ENCODE assay signal across 10 cellular contexts in genomic region chr3:25021816-25022215, GRCh38.
A peak's percentile ranks its signal among the peaks of the same experiment; 100 is the strongest.
DNase-seq lines count a peak whose midpoint lies in the region; ATAC-seq and TF ChIP-seq lines count a peak whose summit lies in the region.
"Had no signal": no experiment of that assay in that cellular context is flagged by ENCODE, and none has a peak within 500 bp of the region (broad histone marks: within the 10 kb centered on the region; RNA-seq: fewer than 3 reads in every experiment).

No MANE protein-coding gene starts in this region.

- H3K27ac ChIP-seq in OCI-LY1 (ENCODE audit: low read depth, low read length, poor library complexity, severe bottlenecking) (no peak overlapping the region), esophagus squamous epithelium (no peak overlapping the region)

- no peak for TF ChIP-seq POLR2A in esophagus squamous epithelium (IDR thresholded peaks at IDR 0.05)

- H3K4me2 ChIP-seq in OCI-LY1 (ENCODE audit: low read length), result no peak overlapping the region

- H3K9me2 ChIP-seq in OCI-LY1 (ENCODE audit: low read depth, low read length), result no peaks in the 10 kb centered on the region

- H3K4me3 ChIP-seq in Caco-2 (ENCODE audit: low read depth, low read length) (no peak overlapping the region), OCI-LY1 (ENCODE audit: low read depth, low read length, poor library complexity, severe bottlenecking) (no peak overlapping the region), esophagus squamous epithelium (no peak overlapping the region)

- intact Hi-C loops in Caco-2 (cut with micrococcal nuclease; ENCODE audit: unreplicated experiment), result loop anchor here (1.0 kb wide), 1 partner anchor 572 kb away; no protein-coding TSS in a partner anchor
- intact Hi-C loops in esophagus squamous epithelium (cut with DNase I), result no loop called here

- TF ChIP-seq CTCF in Caco-2 (IDR thresholded peaks at IDR 0.05; ENCODE audit: insufficient read depth in 1 of 2, low read depth in 1 of 2, low read length in 1 of 2, severe bottlenecking in 1 of 2, unreplicated experiment in 1 of 2) (peak; percentile 47 to 76), OCI-LY1 (IDR thresholded peaks at IDR 0.05; ENCODE audit: low read length) (peak; percentile 22; the same call in 1 of the 2 replicates), esophagus squamous epithelium (IDR thresholded peaks at IDR 0.05) (peak in 4 of 6 experiments; percentile 44 to 60 (median 53)), nephron progenitor cell (IDR thresholded peaks at IDR 0.05) (peak; percentile 12)

- H3K9me3 ChIP-seq in Caco-2, result no peaks in the 10 kb centered on the region
- no peaks in the 10 kb centered on the region for H3K9me3 ChIP-seq in OCI-LY1 (ENCODE audit: low read length)
- H3K9me3 ChIP-seq in esophagus squamous epithelium, result no peaks in the 10 kb centered on the region

- H3K4me1 ChIP-seq in Caco-2 (no peaks in the 10 kb centered on the region), OCI-LY1 (ENCODE audit: insufficient read depth, low read length, severe bottlenecking) (no peaks in the 10 kb centered on the region), esophagus squamous epithelium (no peaks in the 10 kb centered on the region)

- no peaks in the 10 kb centered on the region for H3K4me1 Mint-ChIP-seq in Caco-2 (ENCODE audit: low read depth, unreplicated experiment)
- peaks cover 7% of the 10 kb centered on the region for H3K4me1 Mint-ChIP-seq in nephron progenitor cell
- H3K4me1 Mint-ChIP-seq in activated T-cell treated with anti-CD3 and anti-CD28 coated beads, Interleukin-2, amount 50 U/mL, for 4 hours (ENCODE audit: low read depth), result no peaks in the 10 kb centered on the region

- WGBS in esophagus squamous epithelium, 2 donors, result 73 to 79% methylated on average over 3 of the region's 3 CpGs

- H3K9ac ChIP-seq in OCI-LY1 (ENCODE audit: low read length), result no peak overlapping the region

- H3K9me3 Mint-ChIP-seq in Caco-2 (ENCODE audit: unreplicated experiment) (no peaks in the 10 kb centered on the region), nephron progenitor cell (peaks cover 8% of the 10 kb centered on the region)
- no peaks in the 10 kb centered on the region for H3K9me3 Mint-ChIP-seq in activated T-cell treated with anti-CD3 and anti-CD28 coated beads, Interleukin-2, amount 50 U/mL, for 4 hours

- no peaks in the 10 kb centered on the region for H4K20me1 ChIP-seq in OCI-LY1 (ENCODE audit: insufficient read depth, low read length)

- H3F3A ChIP-seq in OCI-LY1 (ENCODE audit: insufficient read depth, low read length), result no peaks in the 10 kb centered on the region

- no TSS peak for BruUV-seq in Caco-2 (replicated peaks; lab: Mats Ljungman, UMichigan)

- no peak overlapping the region for H3K4me3 Mint-ChIP-seq in Caco-2 (ENCODE audit: unreplicated experiment)
- H3K4me3 Mint-ChIP-seq in nephron progenitor cell, result no peak overlapping the region
- no peak overlapping the region for H3K4me3 Mint-ChIP-seq in activated T-cell treated with anti-CD3 and anti-CD28 coated beads, Interleukin-2, amount 50 U/mL, for 4 hours

- POLR2A ChIA-PET in Caco-2 (lab: Charles Lee), result no interaction called here

- CTCF ChIA-PET in Caco-2 (lab: Charles Lee), result interaction anchor here (0.5 to 1.1 kb wide), 3 partner anchors 12 to 545 kb away, joined by 3 to 8 read pairs (median 3); no protein-coding TSS in a partner anchor

- peak in 1 of 2 experiments; percentile 19 for DNase-seq in Caco-2
- DNase-seq in esophagus squamous epithelium (lab: John Stamatoyannopoulos, UW), result no peak
- DNase-seq in nephron progenitor cell, result no peak
- no peak for DNase-seq in activated T-cell treated with anti-CD3 and anti-CD28 coated beads, Interleukin-2, amount 50 U/mL, for 4 hours
- DNase-seq: DMS153, H7 had no signal

- no peak overlapping the region for H2AFZ ChIP-seq in OCI-LY1 (ENCODE audit: low read length)

- no peaks in the 10 kb centered on the region for H3K79me2 ChIP-seq in OCI-LY1 (ENCODE audit: insufficient read depth, low read length)

- H3K36me3 ChIP-seq in Caco-2 (ENCODE audit: control insufficient read depth, insufficient read depth, low read length) (no peaks in the 10 kb centered on the region), OCI-LY1 (ENCODE audit: insufficient read depth, low read length) (no peaks in the 10 kb centered on the region), esophagus squamous epithelium (no peaks in the 10 kb centered on the region)

- no peaks in the 10 kb centered on the region for H3K27me3 ChIP-seq in Caco-2 (replicated peaks; ENCODE audit: control insufficient read depth, insufficient read depth, low read length)
- H3K27me3 ChIP-seq in OCI-LY1 (ENCODE audit: insufficient read depth, low read length), result no peaks in the 10 kb centered on the region
- H3K27me3 ChIP-seq in esophagus squamous epithelium, result no peaks in the 10 kb centered on the region

- H3K36me3 Mint-ChIP-seq in Caco-2 (ENCODE audit: insufficient read depth, unreplicated experiment), result no peaks in the 10 kb centered on the region
- H3K36me3 Mint-ChIP-seq in nephron progenitor cell (ENCODE audit: low read depth), result no peaks in the 10 kb centered on the region
- H3K36me3 Mint-ChIP-seq in activated T-cell treated with anti-CD3 and anti-CD28 coated beads, Interleukin-2, amount 50 U/mL, for 4 hours (ENCODE audit: insufficient read depth), result no peaks in the 10 kb centered on the region

- H3K27ac Mint-ChIP-seq in Caco-2 (ENCODE audit: unreplicated experiment) (no peak overlapping the region), nephron progenitor cell (no peak overlapping the region)

- no peak for ATAC-seq in activated T-cell treated with anti-CD3 and anti-CD28 coated beads, Interleukin-2, amount 50 U/mL, for 4 hours
- no peak for ATAC-seq in HG03108 (IDR thresholded peaks at IDR 0.05; ENCODE audit: unreplicated experiment)
- ATAC-seq in GM21360 (IDR thresholded peaks at IDR 0.05; ENCODE audit: unreplicated experiment), result no peak
- no peak for ATAC-seq in HG02840 (IDR thresholded peaks at IDR 0.05; ENCODE audit: low FRiP score, unreplicated experiment)

- no peaks in the 10 kb centered on the region for H3K27me3 Mint-ChIP-seq in Caco-2 (ENCODE audit: insufficient read depth, unreplicated experiment)
- peaks cover 11% of the 10 kb centered on the region for H3K27me3 Mint-ChIP-seq in nephron progenitor cell (ENCODE audit: low read depth, poor library complexity)
- H3K27me3 Mint-ChIP-seq in activated T-cell treated with anti-CD3 and anti-CD28 coated beads, Interleukin-2, amount 50 U/mL, for 4 hours (ENCODE audit: low read depth), result no peaks in the 10 kb centered on the region
